Comparison of ENCODE assay signal across 22 cellular contexts in genomic region chr7:156158213-156158612, GRCh38.
"Had no signal": no experiment of that assay in that cellular context is flagged by ENCODE, and none has a peak within 500 bp of the region (broad histone marks: within the 10 kb centered on the region; RNA-seq: fewer than 3 reads in every experiment).

No MANE protein-coding gene starts in this region.

- H3K27ac ChIP-seq: ascending aorta, breast epithelium, cardiac muscle cell, colonic mucosa, dorsolateral prefrontal cortex had no signal

- H3K4me3 ChIP-seq: ascending aorta, breast epithelium, cardiac muscle cell, colonic mucosa, dorsolateral prefrontal cortex had no signal

- H3K27me3 ChIP-seq: ascending aorta, cardiac muscle cell had no signal

- ATAC-seq: activated CD4-positive, alpha-beta T cell treated with anti-CD3 and anti-CD28 coated beads for 36 hours; activated CD8-positive, alpha-beta T cell treated with anti-CD3 and anti-CD28 coated beads for 36 hours; activated naive CD4-positive, alpha-beta T cell treated with anti-CD3 and anti-CD28 coated beads, Interleukin-2, amount 50 U/mL, for 72 hours; activated T-cell treated with anti-CD3 and anti-CD28 coated beads, Interleukin-2, amount 50 U/mL, for 72 hours; esophagus mucosa had no signal

- DNase-seq: activated CD4-positive, alpha-beta T cell treated with anti-CD3 and anti-CD28 coated beads for 36 hours; activated CD4-positive, alpha-beta T cell treated with anti-CD3 and anti-CD28 coated beads, Interleukin-2, amount 10 ng/mL, durations not matched to agents 24 days and 14 days; activated CD4-positive, CD25-positive, alpha-beta regulatory T cell; activated CD4-positive, CD25-positive, alpha-beta regulatory T cell treated with anti-CD3 and anti-CD28 coated beads, Interleukin-2, amount 50 U/mL, for 72 hours; activated CD8-positive, alpha-beta T cell treated with anti-CD3 and anti-CD28 coated beads for 36 hours; activated naive CD4-positive, alpha-beta T cell treated with anti-CD3 and anti-CD28 coated beads, Interleukin-2, amount 10 ng/mL, durations not matched to agents 7 days and 5 days; activated naive CD8-positive, alpha-beta T cell treated with anti-CD3 and anti-CD28 coated beads, Interleukin-2, amount 10 ng/mL, durations not matched to agents 7 days and 5 days; activated T-cell treated with anti-CD3 and anti-CD28 coated beads for 4 hours; activated T-cell treated with anti-CD3 and anti-CD28 coated beads, Interleukin-2, amount 50 U/mL, for 24 hours; activated T-cell treated with anti-CD3 and anti-CD28 coated beads, Interleukin-2, amount 50 U/mL, for 72 hours; central memory CD4-positive, alpha-beta T cell; cerebellar nuclear complex; colonic mucosa; dorsolateral prefrontal cortex; effector memory CD4-positive, alpha-beta T cell; foreskin fibroblast; T-helper 2 cell had no signal

- H3K4me1 ChIP-seq: ascending aorta, breast epithelium, colonic mucosa had no signal

- H3K9me3 ChIP-seq: ascending aorta, breast epithelium, colonic mucosa had no signal

- H3K36me3 ChIP-seq: ascending aorta, breast epithelium, cardiac muscle cell, colonic mucosa had no signal
